ENCODE assay signal across 8 cellular contexts in the genomic region with DNA sequence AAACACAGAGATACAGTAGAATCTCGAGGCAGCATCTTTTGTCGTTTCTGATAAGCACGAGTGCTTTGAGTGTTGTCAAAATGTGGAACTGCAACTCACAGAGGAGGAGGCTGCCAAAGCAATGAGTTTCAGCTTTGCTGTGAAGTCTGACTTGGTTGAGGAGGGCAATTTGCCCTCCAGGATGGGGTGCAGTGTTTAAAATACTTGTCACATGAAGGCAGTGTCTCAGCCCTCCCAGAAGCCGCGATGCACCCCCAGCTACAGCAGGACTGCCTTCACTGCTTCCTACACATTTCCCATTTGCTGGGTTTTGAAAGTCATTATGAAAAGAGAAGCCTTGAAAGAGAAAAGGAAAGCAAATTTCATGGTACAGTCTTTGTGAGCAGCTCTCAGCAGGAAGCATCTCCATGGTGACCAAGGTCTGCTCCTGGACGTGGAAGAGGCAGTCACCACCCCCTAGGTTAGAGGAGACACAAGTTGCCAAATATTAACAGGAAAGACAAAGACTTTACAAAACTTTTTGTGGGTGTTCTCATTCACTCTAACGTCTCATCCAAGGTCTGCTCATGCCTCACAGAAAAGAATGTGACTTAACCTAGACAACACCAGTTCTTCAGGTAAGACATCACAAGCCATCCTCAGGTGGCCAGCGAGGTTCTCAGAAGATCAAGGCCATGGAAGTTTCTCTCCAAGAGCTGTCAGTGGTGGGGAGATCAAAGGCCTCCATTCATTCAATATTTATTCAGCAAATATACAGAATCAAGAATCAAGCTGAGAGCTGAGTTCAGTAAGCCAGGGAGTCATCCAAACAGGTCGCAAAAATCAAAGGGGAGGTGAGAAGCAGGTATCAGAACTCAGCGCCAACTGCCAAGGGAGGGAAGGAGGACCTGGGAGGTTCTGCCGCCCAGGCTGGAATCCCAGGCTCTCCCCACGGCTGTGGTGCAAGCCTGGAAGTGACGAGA.
A peak's percentile ranks its signal among the peaks of the same experiment; 100 is the strongest.
DNase-seq lines count a peak whose midpoint lies in the region; ATAC-seq and TF ChIP-seq lines count a peak whose summit lies in the region.

No MANE protein-coding gene starts in this region.

- intact Hi-C loops in PC-9 (cut with micrococcal nuclease; ENCODE audit: unreplicated experiment), result no loop called here

- no peak overlapping the region for H3K4me2 ChIP-seq in PC-9

- no peaks in the 10 kb centered on the region for H3K36me3 ChIP-seq in PC-9 (ENCODE audit: low read depth)

- H3K9me2 ChIP-seq in PC-9 (ENCODE audit: insufficient read depth), result no peaks in the 10 kb centered on the region

- H3F3A ChIP-seq in PC-9 (ENCODE audit: insufficient read depth, low read depth), result no peaks in the 10 kb centered on the region

- CTCF ChIA-PET in PC-9 (lab: Charles Lee) (no interaction called here), RWPE1 (lab: Yijun Ruan, JAX) (interaction anchor here (0.7 kb wide), 1 partner anchor 579 kb away, joined by 3 read pairs; no protein-coding TSS in a partner anchor)

- POLR2A ChIA-PET in PC-9 (lab: Charles Lee; ENCODE audit: unreplicated experiment), result no interaction called here
- POLR2A ChIA-PET in RWPE1 (lab: Yijun Ruan, JAX; ENCODE audit: low non-redundant PET), result no interaction called here

- peaks cover 59% of the 10 kb centered on the region for H3K27me3 ChIP-seq in PC-9 (ENCODE audit: insufficient read depth, low read depth)

- H3K9me3 ChIP-seq in PC-9 (ENCODE audit: insufficient read depth, low read depth), result no peaks in the 10 kb centered on the region

- no peaks in the 10 kb centered on the region for H4K20me1 ChIP-seq in PC-9 (ENCODE audit: insufficient read depth)

- no peak for TF ChIP-seq CTCF in PC-9 (conservative IDR thresholded peaks at IDR 0.05)
- no peak for TF ChIP-seq CTCF in RWPE1 (conservative IDR thresholded peaks at IDR 0.05; ENCODE audit: low read depth)

- no peak overlapping the region for H3K4me3 ChIP-seq in PC-9

- H2AFZ ChIP-seq in PC-9, result no peak overlapping the region

- DNase-seq in islet precursor cell (peak; percentile 25), PC-9 (no peak), COLO668 (lab: John Stamatoyannopoulos, UW; ENCODE audit: unreplicated experiment) (no peak), RWPE1 (ENCODE audit: low spot score) (no peak)
- DNase-seq in activated CD4-positive, alpha-beta T cell treated with anti-CD3 and anti-CD28 coated beads for 4 hours, result no peak

- H3K79me2 ChIP-seq in PC-9 (ENCODE audit: low read depth), result no peaks in the 10 kb centered on the region

- H3K27ac ChIP-seq in PC-9 (no peak overlapping the region), RWPE1 (no peak overlapping the region)

- no TSS peak for BruUV-seq in PC-9 (replicated peaks; lab: Mats Ljungman, UMichigan)

- H3K4me1 ChIP-seq in PC-9 (replicated peaks; ENCODE audit: insufficient read depth), result no peaks in the 10 kb centered on the region

- ATAC-seq in GM18858 (IDR thresholded peaks at IDR 0.05; ENCODE audit: unreplicated experiment) (peak; percentile 86), GM21367 (IDR thresholded peaks at IDR 0.05; ENCODE audit: unreplicated experiment) (peak; percentile 81), HG03159 (IDR thresholded peaks at IDR 0.05; ENCODE audit: unreplicated experiment) (peak; percentile 87)
